ENCODE assay signal across 27 cellular contexts in the genomic region with DNA sequence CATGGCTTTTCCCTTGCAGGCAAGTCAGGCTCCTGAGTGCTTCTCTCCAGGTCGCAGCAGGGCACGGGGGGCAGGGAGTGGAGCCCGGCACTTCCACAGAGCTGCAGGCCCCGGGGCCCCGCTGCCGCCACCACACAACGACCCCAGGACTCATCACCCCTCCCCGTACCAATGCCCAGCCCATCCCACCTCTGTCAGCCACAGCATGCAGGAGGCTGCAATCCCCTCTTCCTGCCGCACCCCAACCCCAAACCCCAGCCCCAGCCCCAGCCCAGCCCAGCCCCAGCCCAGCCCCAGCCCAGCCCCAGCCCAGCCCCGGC.
"Had no signal": no experiment of that assay in that cellular context is flagged by ENCODE, and none has a peak within 500 bp of the region (broad histone marks: within the 10 kb centered on the region; RNA-seq: fewer than 3 reads in every experiment).

No MANE protein-coding gene starts in this region.

- H3K4me3 Mint-ChIP-seq: activated CD4-positive, alpha-beta memory T cell treated with anti-CD3 and anti-CD28 coated beads, Interleukin-2, amount 10 ng/mL, durations not matched to agents 7 days and 5 days; activated CD4-positive, alpha-beta T cell treated with anti-CD3 and anti-CD28 coated beads for 36 hours; activated CD4-positive, alpha-beta T cell treated with anti-CD3 and anti-CD28 coated beads, Interleukin-2, amount 10 ng/mL, durations not matched to agents 24 days and 14 days; activated naive CD8-positive, alpha-beta T cell; activated T-cell treated with anti-CD3 and anti-CD28 coated beads, Interleukin-2, amount 50 U/mL, for 24 hours; activated T-cell treated with anti-CD3 and anti-CD28 coated beads, Interleukin-2, amount 50 U/mL, for 72 hours; central memory CD8-positive, alpha-beta T cell; effector memory CD8-positive, alpha-beta T cell; T-helper 17 cell had no signal

- H3K27ac ChIP-seq: brain microvascular endothelial cell, esophagus muscularis mucosa, foreskin keratinocyte, gastrocnemius medialis had no signal

- H3K27me3 ChIP-seq: brain microvascular endothelial cell, esophagus muscularis mucosa, foreskin keratinocyte, gastrocnemius medialis had no signal

- DNase-seq: activated CD4-positive, alpha-beta memory T cell treated with anti-CD3 and anti-CD28 coated beads, Interleukin-2, amount 10 ng/mL, durations not matched to agents 7 days and 5 days; activated CD4-positive, alpha-beta T cell treated with anti-CD3 and anti-CD28 coated beads, Interleukin-2, amount 10 ng/mL, durations not matched to agents 24 days and 14 days; activated CD4-positive, CD25-positive, alpha-beta regulatory T cell; activated CD4-positive, CD25-positive, alpha-beta regulatory T cell treated with anti-CD3 and anti-CD28 coated beads, Interleukin-2, amount 50 U/mL, for 72 hours; activated CD8-positive, alpha-beta memory T cell treated with anti-CD3 and anti-CD28 coated beads, Interleukin-2, amount 50 U/mL, for 48 hours; activated gamma-delta T cell treated with Interleukin-2 at 50 U/mL for 16 hours; activated naive CD4-positive, alpha-beta T cell treated with anti-CD3 and anti-CD28 coated beads, Interleukin-2, amount 50 U/mL, for 16 hours; activated naive CD4-positive, alpha-beta T cell treated with Interleukin-2 at 50 U/mL for 16 hours; activated T-cell treated with anti-CD3 and anti-CD28 coated beads for 4 hours; activated T-cell treated with anti-CD3 and anti-CD28 coated beads, Interleukin-2, amount 50 U/mL, for 24 hours; activated T-cell treated with anti-CD3 and anti-CD28 coated beads, Interleukin-2, amount 50 U/mL, for 72 hours; amniotic stem cell; anterior cingulate cortex; brain microvascular endothelial cell; cortex of kidney; dermis blood vessel endothelial cell; effector CD4-positive, alpha-beta T cell; effector memory CD8-positive, alpha-beta T cell; erythroblast; foreskin keratinocyte; gastrocnemius medialis; T-helper 1 cell; T-helper 17 cell had no signal

- H3K27me3 Mint-ChIP-seq: activated CD4-positive, alpha-beta memory T cell treated with anti-CD3 and anti-CD28 coated beads, Interleukin-2, amount 10 ng/mL, durations not matched to agents 7 days and 5 days; activated CD4-positive, alpha-beta T cell treated with anti-CD3 and anti-CD28 coated beads for 36 hours; activated CD4-positive, alpha-beta T cell treated with anti-CD3 and anti-CD28 coated beads, Interleukin-2, amount 10 ng/mL, durations not matched to agents 24 days and 14 days; activated naive CD8-positive, alpha-beta T cell; activated T-cell treated with anti-CD3 and anti-CD28 coated beads, Interleukin-2, amount 50 U/mL, for 24 hours; T-helper 17 cell had no signal

- H3K4me3 ChIP-seq: esophagus muscularis mucosa, gastrocnemius medialis had no signal

- H3K36me3 ChIP-seq: brain microvascular endothelial cell, esophagus muscularis mucosa, gastrocnemius medialis had no signal

- H3K27ac Mint-ChIP-seq: activated CD4-positive, alpha-beta memory T cell treated with anti-CD3 and anti-CD28 coated beads, Interleukin-2, amount 10 ng/mL, durations not matched to agents 7 days and 5 days; activated CD4-positive, alpha-beta T cell treated with anti-CD3 and anti-CD28 coated beads for 36 hours; activated CD4-positive, alpha-beta T cell treated with anti-CD3 and anti-CD28 coated beads, Interleukin-2, amount 10 ng/mL, durations not matched to agents 24 days and 14 days; activated naive CD8-positive, alpha-beta T cell; activated T-cell treated with anti-CD3 and anti-CD28 coated beads, Interleukin-2, amount 50 U/mL, for 24 hours; activated T-cell treated with anti-CD3 and anti-CD28 coated beads, Interleukin-2, amount 50 U/mL, for 72 hours; effector memory CD8-positive, alpha-beta T cell; T-helper 17 cell had no signal

- H3K4me1 Mint-ChIP-seq: activated CD4-positive, alpha-beta memory T cell treated with anti-CD3 and anti-CD28 coated beads, Interleukin-2, amount 10 ng/mL, durations not matched to agents 7 days and 5 days; activated CD4-positive, alpha-beta T cell treated with anti-CD3 and anti-CD28 coated beads for 36 hours; activated CD4-positive, alpha-beta T cell treated with anti-CD3 and anti-CD28 coated beads, Interleukin-2, amount 10 ng/mL, durations not matched to agents 24 days and 14 days; central memory CD8-positive, alpha-beta T cell had no signal

- H3K9me3 ChIP-seq: esophagus muscularis mucosa, gastrocnemius medialis had no signal

- ATAC-seq: activated CD4-positive, alpha-beta T cell treated with anti-CD3 and anti-CD28 coated beads for 36 hours; activated T-cell treated with anti-CD3 and anti-CD28 coated beads, Interleukin-2, amount 50 U/mL, for 72 hours; effector memory CD8-positive, alpha-beta T cell; foreskin keratinocyte; gastrocnemius medialis; T-helper 17 cell had no signal

- H3K4me1 ChIP-seq: esophagus muscularis mucosa, foreskin keratinocyte, gastrocnemius medialis had no signal

- H3K36me3 Mint-ChIP-seq: activated naive CD8-positive, alpha-beta T cell had no signal

- H3K9me3 Mint-ChIP-seq: activated CD4-positive, alpha-beta T cell treated with anti-CD3 and anti-CD28 coated beads, Interleukin-2, amount 10 ng/mL, durations not matched to agents 24 days and 14 days; central memory CD8-positive, alpha-beta T cell; effector memory CD8-positive, alpha-beta T cell had no signal
